ENCODE assay signal across 8 cellular contexts in genomic region chr18:54223568-54224241, GRCh38. TPM values are rescaled to one million over a fixed set of nuclear protein-coding genes. Genes with fewer than 3 reads are reported as not detected.
DNase-seq lines count a peak whose midpoint lies in the region; ATAC-seq and TF ChIP-seq lines count a peak whose summit lies in the region.

No MANE protein-coding gene starts in this region.

- no peaks in the 10 kb centered on the region; the same call in 1 of the 2 replicates for H3K27me3 Mint-ChIP-seq in H9 (ENCODE audit: low read depth)

- H3K56ac ChIP-seq in H9 (ENCODE audit: insufficient read length, low read depth, low read length) = no peak overlapping the region

- TF ChIP-seq CTCF in H9 (conservative IDR thresholded peaks at IDR 0.05) = no peak
- no peak for TF ChIP-seq CTCF in LNCaP clone FGC (IDR thresholded peaks at IDR 0.05; ENCODE audit: control insufficient read depth, extremely low read depth, insufficient read depth)
- TF ChIP-seq CTCF in SK-N-SH (IDR thresholded peaks at IDR 0.05) = no peak
- TF ChIP-seq CTCF in heart right ventricle (IDR thresholded peaks at IDR 0.05) = no peak
- no peak for TF ChIP-seq CTCF in prostate gland (IDR thresholded peaks at IDR 0.05)
- TF ChIP-seq CTCF in GM10248 (IDR thresholded peaks at IDR 0.05; ENCODE audit: control extremely low read depth, extremely low read depth, low read depth, missing control alignments) = no peak

- H3K4me3 Mint-ChIP-seq in H9 = peak overlapping the region; percentile 92 to 97

- H3K27me3 ChIP-seq in H9 (ENCODE audit: insufficient read depth, low read length) (no peaks in the 10 kb centered on the region; the same call in 1 of the 2 replicates), SK-N-SH (ENCODE audit: insufficient read depth) (no peaks in the 10 kb centered on the region), heart right ventricle (no peaks in the 10 kb centered on the region), prostate gland (replicated peaks; ENCODE audit: insufficient read depth) (no peaks in the 10 kb centered on the region)

- H3K14ac ChIP-seq in H9 (ENCODE audit: insufficient read depth, low read length) = no peak overlapping the region

- H4K5ac ChIP-seq in H9 (ENCODE audit: insufficient read length, low read depth, low read length) = no peak overlapping the region

- intact Hi-C loops in heart right ventricle (cut with DNase I) = loop anchor here in 5 of 10 donors (1.0 to 10.0 kb wide), 4 partner anchors 45 to 131 kb away; partner anchors contain the start of genes POLI (in 5 of the 5), C18orf54 (in 1 of the 5) and STARD6 (in 1 of the 5)
- intact Hi-C loops in prostate gland (cut with DNase I) = loop anchor here (2.0 to 10.0 kb wide), 2 partner anchors 45 to 131 kb away; partner anchors contain the start of genes C18orf54, POLI and STARD6

- H3K4me2 ChIP-seq in H9 (ENCODE audit: insufficient read depth, insufficient read length, low read length) (peak overlapping the region; percentile 99), SK-N-SH (peak overlapping the region; percentile 83)

- H3K27ac Mint-ChIP-seq in H9 = peak overlapping the region in 2 of 3 experiments; percentile 64 to 93; a peak in 3 of 7 replicates

- no peaks in the 10 kb centered on the region for H3K9me2 ChIP-seq in SK-N-SH

- H3K4me1 Mint-ChIP-seq in H9 = peaks cover 42 to 47% of the 10 kb centered on the region in 2 experiments

- H3K79me2 ChIP-seq in H9 (ENCODE audit: insufficient read depth, low read length) = peaks cover 38% of the 10 kb centered on the region
- peaks cover 53% of the 10 kb centered on the region for H3K79me2 ChIP-seq in SK-N-SH (ENCODE audit: insufficient read depth)

- no peak overlapping the region for H3T11ph ChIP-seq in H9 (ENCODE audit: low read length)

- H3K27ac ChIP-seq in H9 (ENCODE audit: insufficient read length, low read depth, low read length) (no peak overlapping the region), SK-N-SH (ENCODE audit: low read depth in 2 of 2, low read length in 1 of 2) (peak overlapping the region; percentile 56 to 80), heart right ventricle (peak overlapping the region in 9 of 10 donors; percentile 47 to 86 (median 83)), prostate gland (peak overlapping the region; percentile 86 to 90)

- H2AK5ac ChIP-seq in H9 (ENCODE audit: insufficient read length, low read length) = no peak overlapping the region

- no peaks in the 10 kb centered on the region; the same call in 1 of the 2 replicates for H3K4me1 ChIP-seq in H9 (ENCODE audit: insufficient read depth, low read length)
- peaks cover 5 to 15% of the 10 kb centered on the region in 2 experiments; a peak in 3 of 4 replicates for H3K4me1 ChIP-seq in SK-N-SH (ENCODE audit: control insufficient read depth in 1 of 2, insufficient read depth in 2 of 2, low read depth in 1 of 2, low read length in 1 of 2)
- peaks cover 0 to 52% (median 34%) of the 10 kb centered on the region in 9 donors for H3K4me1 ChIP-seq in heart right ventricle
- peaks cover 8% of the 10 kb centered on the region for H3K4me1 ChIP-seq in prostate gland (replicated peaks)

- peaks cover 4 to 9% (median 8%) of the 10 kb centered on the region in 3 experiments; a peak in 5 of 7 replicates for H3K36me3 Mint-ChIP-seq in H9 (ENCODE audit: insufficient read depth in 1 of 3, low read depth in 3 of 3)

- H4K8ac ChIP-seq in H9 (replicated peaks; ENCODE audit: insufficient read length, low read depth, low read length) = no peak overlapping the region

- TF ChIP-seq EP300 in SK-N-SH (IDR thresholded peaks at IDR 0.05; ENCODE audit: borderline replicate concordance in 1 of 2, low read depth in 1 of 2, low read length in 1 of 2) = no peak

- peak overlapping the region; percentile 63 for H3K4me3 ChIP-seq in LNCaP clone FGC (ENCODE audit: low read depth, low read length)
- H3K4me3 ChIP-seq in SK-N-SH (ENCODE audit: low read depth in 2 of 2, low read length in 1 of 2) = peak overlapping the region; percentile 73 to 81
- peak overlapping the region; percentile 44 to 82 (median 72) for H3K4me3 ChIP-seq in heart right ventricle
- H3K4me3 ChIP-seq in prostate gland = peak overlapping the region; percentile 73 to 80

- POLR2A ChIA-PET in SK-N-SH (lab: Yijun Ruan, JAX) = interaction anchor here (1.7 kb wide), 1 partner anchor 46 kb away, joined by 5 read pairs; the partner anchor contains the start of gene POLI
- POLR2A ChIA-PET in GM10248 (lab: Yijun Ruan, JAX) = interaction anchor here (1.0 kb wide), 1 partner anchor 24 kb away, joined by 3 read pairs; no protein-coding TSS in a partner anchor

- no peak overlapping the region for H2BK5ac ChIP-seq in H9 (ENCODE audit: insufficient read length, low read length)

- H3K9me3 ChIP-seq in H9 (ENCODE audit: control insufficient read depth, low read depth, low read length) (no peaks in the 10 kb centered on the region), SK-N-SH (no peaks in the 10 kb centered on the region), heart right ventricle (no peaks in the 10 kb centered on the region), prostate gland (no peaks in the 10 kb centered on the region)

- no peak overlapping the region for H2BK120ac ChIP-seq in H9 (ENCODE audit: low read depth, low read length, poor library complexity, severe bottlenecking)

- H3K23me2 ChIP-seq in H9 (ENCODE audit: insufficient read length, low read depth, low read length, poor library complexity, severe bottlenecking) = peaks cover 7% of the 10 kb centered on the region

- TF ChIP-seq POLR2A in prostate gland (IDR thresholded peaks at IDR 0.05) = no peak

- CTCF ChIA-PET in SK-N-SH (lab: Yijun Ruan, JAX) = interaction anchor here (0.8 to 1.5 kb wide), 7 partner anchors 9 to 134 kb away, joined by 3 to 7 read pairs (median 4); partner anchors contain the start of gene C18orf54
- CTCF ChIA-PET in GM10248 (lab: Yijun Ruan, JAX) = interaction anchor here (0.8 to 2.8 kb wide), 13 partner anchors 9 to 134 kb away, joined by 3 to 37 read pairs (median 5); partner anchors contain the start of genes C18orf54, POLI and STARD6

- no peak overlapping the region for H2BK12ac ChIP-seq in H9 (ENCODE audit: insufficient read length, low read depth, low read length)

- peak overlapping the region; percentile 66 for H3K9ac ChIP-seq in H9 (ENCODE audit: extremely low read depth, insufficient read length, low read length)
- H3K9ac ChIP-seq in SK-N-SH = peak overlapping the region; percentile 67

- WGBS in H9 (ENCODE audit: extremely low coverage, insufficient read length, low lambda C conversion rate) = no CpG with 5 or more reads among the region's 39 CpGs
- 3% methylated on average over 15 of the region's 39 CpGs for WGBS in SK-N-SH (ENCODE audit: low lambda C conversion rate)
- WGBS in heart right ventricle, 2 donors = 1 to 2% methylated on average over 38 to 39 of the region's 39 CpGs
- WGBS in prostate gland = 2% methylated on average over 39 of the region's 39 CpGs

- H2AFZ ChIP-seq in H9 (ENCODE audit: low read length) (no peak overlapping the region), SK-N-SH (ENCODE audit: low read depth) (no peak overlapping the region)

- peaks cover 3% of the 10 kb centered on the region for H3K79me1 ChIP-seq in H9 (ENCODE audit: insufficient read depth, low read depth, low read length, poor library complexity, severe bottlenecking)

- no peak overlapping the region for H2BK15ac ChIP-seq in H9 (ENCODE audit: low read depth, low read length)

- no peak overlapping the region for H4K91ac ChIP-seq in H9 (ENCODE audit: insufficient read length, low read depth, low read length)

- no peak overlapping the region for H3K18ac ChIP-seq in H9 (ENCODE audit: insufficient read length, low read depth, low read length)

- H4K20me1 ChIP-seq in H9 (ENCODE audit: control insufficient read depth, insufficient read depth, insufficient read length) (no peaks in the 10 kb centered on the region), SK-N-SH (ENCODE audit: insufficient read depth) (peaks cover 51% of the 10 kb centered on the region)

- H3K36me3 ChIP-seq in SK-N-SH (replicated peaks in 1 of 2; ENCODE audit: control insufficient read depth in 1 of 2, insufficient read depth in 2 of 2, low read length in 1 of 2) (no peaks in the 10 kb centered on the region), heart right ventricle (no peaks in the 10 kb centered on the region), prostate gland (no peaks in the 10 kb centered on the region)

- H3K9me3 Mint-ChIP-seq in H9 = no peaks in the 10 kb centered on the region

- no peak overlapping the region for H3K4ac ChIP-seq in H9 (ENCODE audit: low read depth, low read length)

- ATAC-seq in heart right ventricle = peak in 3 of 8 donors; percentile 7 to 20 (median 16)

- DNase-seq in ELF-1 (ENCODE audit: low read depth, low spot score) (peak; percentile 27), H9 (peak; percentile 32), LNCaP clone FGC (ENCODE audit: low read depth) (peak; percentile 91), SK-N-SH (peak; percentile 40), heart right ventricle (peak; percentile 33 to 48), prostate gland (ENCODE audit: low spot score) (peak; percentile 72), GM10248 (ENCODE audit: extremely low spot score) (no peak)
- DNase-seq in activated naive CD8-positive, alpha-beta T cell treated with anti-CD3 and anti-CD28 coated beads, Interleukin-2, amount 50 U/mL, for 16 hours (ENCODE audit: low read depth, low spot score) = peak; percentile 27

- H2BK20ac ChIP-seq in H9 (ENCODE audit: low read depth, low read length, poor library complexity, severe bottlenecking) = no peak overlapping the region

- H3F3A ChIP-seq in SK-N-SH (replicated peaks; ENCODE audit: insufficient read depth) = no peaks in the 10 kb centered on the region

- no peak for TF ChIP-seq RAD21 in SK-N-SH (IDR thresholded peaks at IDR 0.05; ENCODE audit: low read length)

- H3K23ac ChIP-seq in H9 (ENCODE audit: insufficient read length, low read depth, low read length) = no peak overlapping the region

TF ChIP-seq in SK-N-SH, 30 proteins besides CTCF, POLR2A, EP300 and RAD21 (continues in another document):
- peak; percentile 88 for TF ChIP-seq MXI1 (IDR thresholded peaks at IDR 0.05; ENCODE audit: low read depth, low read length)
- TF ChIP-seq SIN3A (IDR thresholded peaks at IDR 0.05; ENCODE audit: borderline replicate concordance, low read depth, low read length) = no peak
- TF ChIP-seq TCF12 (IDR thresholded peaks at IDR 0.05) = peak; percentile 15; the same call in 1 of the 2 replicates
- TF ChIP-seq SMC3 (IDR thresholded peaks at IDR 0.05; ENCODE audit: low read depth, low read length) = no peak

RNA-seq across cellular contexts. Expression of gene MBD2, which starts 0.8 kb away (rescaled TPM):
- 29.9 and 34.0 TPM in 2 replicates for total RNA-seq in H9 (2021)
- 12.5 and 13.3 TPM in 2 replicates for polyA plus RNA-seq in SK-N-SH (2012; rRNA removed)
- 16.6 and 18.9 TPM in 2 replicates for polyA plus RNA-seq in SK-N-SH (2012; cell fraction: cytosol; rRNA removed)
- polyA plus RNA-seq in SK-N-SH (2012; cell fraction: nucleus; rRNA removed) = 10.5 and 16.6 TPM in 2 replicates
- 10 to 100 TPM; 37.4 to 61.3 (median 42.6) TPM for total RNA-seq in heart right ventricle
- 10 to 100 TPM; 19.6 to 27.9 TPM for polyA plus RNA-seq in heart right ventricle
- total RNA-seq in prostate gland = 10 to 100 TPM; 33.3 to 50.3 TPM

RNA-seq across cellular contexts. Expression of gene POLI, which starts 45.6 kb away (rescaled TPM):
- total RNA-seq in H9 (2021) (44.1 and 45.0 TPM in 2 replicates), heart right ventricle (10 to 100 TPM; 15.9 to 25.3 (median 22.4) TPM), prostate gland (10 to 100 TPM; 43.9 to 51.9 TPM)
- polyA plus RNA-seq in SK-N-SH (2012; rRNA removed) (11.9 and 21.7 TPM in 2 replicates), heart right ventricle (10 to 100 TPM in 1 of 2 donors, 1 to 10 TPM in 1; 5.6 to 29.0 TPM)
- 9.3 and 12.8 TPM in 2 replicates for polyA plus RNA-seq in SK-N-SH (2012; cell fraction: cytosol; rRNA removed)
- 33.5 and 74.8 TPM in 2 replicates for polyA plus RNA-seq in SK-N-SH (2012; cell fraction: nucleus; rRNA removed)
